25 cellular contexts compared by ENCODE assay signal in the genomic region with DNA sequence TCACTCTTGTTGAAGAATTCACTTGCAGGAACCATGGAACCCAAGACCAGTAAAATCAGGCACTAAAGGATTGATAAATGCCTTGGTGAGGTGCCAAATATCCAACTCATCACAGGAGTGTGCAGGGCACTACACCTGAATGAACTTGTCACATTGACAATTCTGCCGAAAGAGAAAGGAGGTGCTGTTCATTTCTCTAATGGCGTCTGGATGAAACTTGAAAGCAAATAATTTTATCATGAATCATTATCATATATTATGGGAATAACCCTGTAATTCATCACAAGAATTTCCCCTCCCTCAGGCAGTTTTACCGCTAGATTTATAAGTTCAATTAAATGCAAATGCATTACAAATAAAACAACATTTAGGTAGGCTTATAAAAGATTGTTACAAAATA.
"Had no signal": no experiment of that assay in that cellular context is flagged by ENCODE, and none has a peak within 500 bp of the region (broad histone marks: within the 10 kb centered on the region; RNA-seq: fewer than 3 reads in every experiment).

No MANE protein-coding gene starts in this region.

- H3K36me3 ChIP-seq: adrenal gland had no signal

- H3K4me3 ChIP-seq: adrenal gland, K562, SK-N-MC had no signal

- H3K27ac Mint-ChIP-seq: activated CD4-positive, alpha-beta memory T cell treated with anti-CD3 and anti-CD28 coated beads, Interleukin-2, amount 10 ng/mL, durations not matched to agents 7 days and 5 days; activated CD4-positive, alpha-beta T cell treated with anti-CD3 and anti-CD28 coated beads for 36 hours; activated naive CD8-positive, alpha-beta T cell treated with anti-CD3 and anti-CD28 coated beads, Interleukin-2, amount 10 ng/mL, durations not matched to agents 7 days and 5 days; activated T-cell treated with anti-CD3 and anti-CD28 coated beads, Interleukin-2, amount 50 U/mL, for 72 hours; activated T-helper 2 cell treated with anti-CD3 and anti-CD28 coated beads, Interferon-gamma antibody, Interleukin-2, Interleukin-4, amounts not matched to agents 10 μg/mL and 5 μg/mL and 100 μg/mL, durations not matched to agents 14 hours and 24 hours and 36 hours; T-cell had no signal

- ATAC-seq: activated CD4-positive, alpha-beta T cell treated with anti-CD3 and anti-CD28 coated beads for 36 hours; activated T-cell treated with anti-CD3 and anti-CD28 coated beads, Interleukin-2, amount 50 U/mL, for 72 hours; K562; T-cell had no signal

- H3K4me1 Mint-ChIP-seq: activated CD4-positive, alpha-beta memory T cell treated with anti-CD3 and anti-CD28 coated beads, Interleukin-2, amount 10 ng/mL, durations not matched to agents 7 days and 5 days; activated CD4-positive, alpha-beta T cell treated with anti-CD3 and anti-CD28 coated beads for 36 hours; activated naive CD8-positive, alpha-beta T cell treated with anti-CD3 and anti-CD28 coated beads, Interleukin-2, amount 10 ng/mL, durations not matched to agents 7 days and 5 days; central memory CD8-positive, alpha-beta T cell; T-cell had no signal

- FAIRE-seq: K562, RCC 7860 had no signal

- H3K4me3 Mint-ChIP-seq: activated CD4-positive, alpha-beta memory T cell treated with anti-CD3 and anti-CD28 coated beads, Interleukin-2, amount 10 ng/mL, durations not matched to agents 7 days and 5 days; activated CD4-positive, alpha-beta T cell treated with anti-CD3 and anti-CD28 coated beads for 36 hours; activated naive CD8-positive, alpha-beta T cell treated with anti-CD3 and anti-CD28 coated beads, Interleukin-2, amount 10 ng/mL, durations not matched to agents 7 days and 5 days; activated T-cell treated with anti-CD3 and anti-CD28 coated beads, Interleukin-2, amount 50 U/mL, for 72 hours; central memory CD8-positive, alpha-beta T cell; T-cell had no signal

- H3K9me3 Mint-ChIP-seq: activated CD4-positive, alpha-beta memory T cell treated with anti-CD3 and anti-CD28 coated beads, Interleukin-2, amount 10 ng/mL, durations not matched to agents 7 days and 5 days; activated naive CD8-positive, alpha-beta T cell treated with anti-CD3 and anti-CD28 coated beads, Interleukin-2, amount 10 ng/mL, durations not matched to agents 7 days and 5 days; activated T-cell treated with anti-CD3 and anti-CD28 coated beads, Interleukin-2, amount 50 U/mL, for 72 hours; central memory CD8-positive, alpha-beta T cell; T-cell had no signal

- DNase-seq: activated CD4-positive, alpha-beta memory T cell treated with anti-CD3 and anti-CD28 coated beads, Interleukin-2, amount 10 ng/mL, durations not matched to agents 7 days and 5 days; activated CD4-positive, alpha-beta T cell treated with anti-CD3 and anti-CD28 coated beads for 36 hours; activated CD4-positive, alpha-beta T cell treated with anti-CD3 and anti-CD28 coated beads, Interleukin-2, amount 50 U/mL, for 1 hour; activated CD4-positive, CD25-positive, alpha-beta regulatory T cell; activated CD8-positive, alpha-beta memory T cell treated with anti-CD3 and anti-CD28 coated beads, Interleukin-2, amount 50 U/mL, for 4 hours; activated gamma-delta T cell treated with Interleukin-2 at 50 U/mL for 16 hours; activated naive CD4-positive, alpha-beta T cell treated with anti-CD3 and anti-CD28 coated beads, Interleukin-2, amount 50 U/mL, for 16 hours; activated naive CD8-positive, alpha-beta T cell treated with anti-CD3 and anti-CD28 coated beads, Interleukin-2, amount 10 ng/mL, durations not matched to agents 7 days and 5 days; activated T-cell treated with anti-CD3 and anti-CD28 coated beads, Interleukin-2, amount 50 U/mL, for 72 hours; adrenal gland; aorta; Karpas-422; NCI-H1092; NCI-H1417 treated with DMSO at 0.1 percent for 48 hours; NCI-H1694 treated with DMSO at 0.1 percent for 48 hours; NCI-H2081; NCI-H510A treated with DMSO at 0.1 percent for 48 hours; SIG-M5; T-cell; T-helper 2 cell had no signal

- H3K36me3 Mint-ChIP-seq: activated naive CD8-positive, alpha-beta T cell treated with anti-CD3 and anti-CD28 coated beads, Interleukin-2, amount 10 ng/mL, durations not matched to agents 7 days and 5 days; T-cell had no signal

- H3K27me3 ChIP-seq: adrenal gland had no signal
